Comparison of ENCODE assay signal across 11 cellular contexts in genomic region chr1:31934251-31934650, GRCh38. TPM values are rescaled to one million over a fixed set of nuclear protein-coding genes. Genes with fewer than 3 reads are reported as not detected.
DNase-seq lines count a peak whose midpoint lies in the region; ATAC-seq and TF ChIP-seq lines count a peak whose summit lies in the region.
"Had no signal": no experiment of that assay in that cellular context is flagged by ENCODE, and none has a peak within 500 bp of the region (broad histone marks: within the 10 kb centered on the region; RNA-seq: fewer than 3 reads in every experiment).

No MANE protein-coding gene starts in this region.

- peaks cover 66% of the 10 kb centered on the region for H3K4me1 ChIP-seq in RWPE2 (ENCODE audit: insufficient read depth, poor library complexity, severe bottlenecking)
- H3K4me1 ChIP-seq in esophagus muscularis mucosa, result peaks cover 81 to 87% (median 87%) of the 10 kb centered on the region in 4 donors
- H3K4me1 ChIP-seq in stomach, result peaks cover 71 to 88% (median 80%) of the 10 kb centered on the region in 4 donors

- CTCF ChIA-PET in activated CD4-positive, alpha-beta T cell treated with anti-CD3 and anti-CD28 coated beads for 36 hours (lab: Charles Lee), result interaction anchor here (1.1 to 3.9 kb wide), 8 partner anchors 11 to 28 kb away, joined by 3 to 41 read pairs (median 6); no protein-coding TSS in a partner anchor

- H3K27ac ChIP-seq in RWPE2 (ENCODE audit: poor library complexity, severe bottlenecking) (peak overlapping the region; percentile 95), esophagus muscularis mucosa (replicated peaks in 1 of 4) (peak overlapping the region; percentile 0 to 96 (median 71)), stomach (peak overlapping the region in 4 of 5 donors; percentile 93 to 99 (median 98)), caudate nucleus (ENCODE audit: low read depth, low read length) (no peak overlapping the region)
- H3K27ac ChIP-seq: lower lobe of right lung had no signal

- intact Hi-C loops in activated CD4-positive, alpha-beta T cell treated with anti-CD3 and anti-CD28 coated beads for 36 hours (cut with DNase I, micrococcal nuclease), result loop anchor here (5.0 to 10.0 kb wide), 4 partner anchors 78 to 1179 kb away; partner anchors contain the start of genes KHDRBS1 (in 1 of the 2), LAPTM5 (in 1 of the 2) and LCK (in 1 of the 2)
- intact Hi-C loops in esophagus muscularis mucosa (cut with DNase I), result loop anchor here (10.0 kb wide), 1 partner anchor 81 kb away; the partner anchor contains the start of gene KHDRBS1
- intact Hi-C loops in stomach (cut with DNase I; ENCODE audit: low total_unique reads), result no loop called here

- H3K9me3 ChIP-seq in RWPE2 (ENCODE audit: severe bottlenecking) (no peaks in the 10 kb centered on the region), esophagus muscularis mucosa (no peaks in the 10 kb centered on the region), stomach (no peaks in the 10 kb centered on the region)
- H3K9me3 ChIP-seq: lower lobe of right lung had no signal

- POLR2A ChIA-PET in activated CD4-positive, alpha-beta T cell treated with anti-CD3 and anti-CD28 coated beads for 36 hours (lab: Charles Lee), result interaction anchor here (0.5 to 2.5 kb wide), 5 partner anchors 9 to 22 kb away, joined by 3 to 13 read pairs (median 5); no protein-coding TSS in a partner anchor

- TF ChIP-seq POLR2A in esophagus muscularis mucosa (IDR thresholded peaks at IDR 0.05; ENCODE audit: low read depth), result no peak
- TF ChIP-seq POLR2A in stomach (IDR thresholded peaks at IDR 0.05), result no peak

- H3K27ac Mint-ChIP-seq in activated CD4-positive, alpha-beta T cell treated with anti-CD3 and anti-CD28 coated beads for 36 hours, result peak overlapping the region; percentile 99

- no peak for ATAC-seq in activated CD4-positive, alpha-beta T cell treated with anti-CD3 and anti-CD28 coated beads for 36 hours
- no peak for ATAC-seq in RWPE2 (ENCODE audit: low read depth)
- ATAC-seq: lower lobe of right lung had no signal

- peaks cover 77% of the 10 kb centered on the region for H3K4me1 Mint-ChIP-seq in activated CD4-positive, alpha-beta T cell treated with anti-CD3 and anti-CD28 coated beads for 36 hours

- H3K36me3 ChIP-seq in RWPE2 (ENCODE audit: low read depth) (peaks cover 25% of the 10 kb centered on the region), esophagus muscularis mucosa (no peaks in the 10 kb centered on the region), stomach (no peaks in the 10 kb centered on the region)
- H3K36me3 ChIP-seq: lower lobe of right lung had no signal

- 52% methylated on average over 2 of the region's 2 CpGs for WGBS in esophagus muscularis mucosa
- WGBS in stomach, 5 donors, result 33 to 45% (median 36%) methylated on average over 2 of the region's 2 CpGs

- H3K27me3 Mint-ChIP-seq in activated CD4-positive, alpha-beta T cell treated with anti-CD3 and anti-CD28 coated beads for 36 hours, result no peaks in the 10 kb centered on the region

- H3K9me3 Mint-ChIP-seq in activated CD4-positive, alpha-beta T cell treated with anti-CD3 and anti-CD28 coated beads for 36 hours (ENCODE audit: low read depth), result no peaks in the 10 kb centered on the region

- DNase-seq in activated CD4-positive, alpha-beta T cell treated with anti-CD3 and anti-CD28 coated beads for 36 hours, result no peak
- DNase-seq in activated CD4-positive, alpha-beta T cell treated with anti-CD3 and anti-CD28 coated beads for 48 hours, result no peak
- DNase-seq in RWPE2 (ENCODE audit: low spot score) (no peak), esophagus muscularis mucosa (ENCODE audit: extremely low spot score) (no peak), stomach (no peak), caudate nucleus (lab: John Stamatoyannopoulos, UW) (no peak), hypothalamus (lab: John Stamatoyannopoulos, UW) (no peak)
- no peak for DNase-seq in stimulated activated CD4-positive, alpha-beta T cell treated with anti-CD3 and anti-CD28 coated beads, Interleukin-12 subunit alpha, Interleukin-12 subunit beta, amount 100 ng/mL, for 4 hours
- DNase-seq: lower lobe of right lung, NCI-H1417 treated with DMSO at 0.1 percent for 48 hours, SHP77 had no signal

- no peak for TF ChIP-seq CTCF in RWPE2 (IDR thresholded peaks at IDR 0.05; ENCODE audit: poor library complexity, severe bottlenecking)
- no peak for TF ChIP-seq CTCF in esophagus muscularis mucosa (IDR thresholded peaks at IDR 0.05)
- TF ChIP-seq CTCF in stomach (IDR thresholded peaks at IDR 0.05), result no peak

- peaks cover 48% of the 10 kb centered on the region for H3K36me3 Mint-ChIP-seq in activated CD4-positive, alpha-beta T cell treated with anti-CD3 and anti-CD28 coated beads for 36 hours (ENCODE audit: low read depth)

- H3K4me3 Mint-ChIP-seq in activated CD4-positive, alpha-beta T cell treated with anti-CD3 and anti-CD28 coated beads for 36 hours, result peak overlapping the region; percentile 91

- H3K27me3 ChIP-seq in RWPE2 (ENCODE audit: insufficient read depth, poor library complexity, severe bottlenecking) (no peaks in the 10 kb centered on the region), esophagus muscularis mucosa (no peaks in the 10 kb centered on the region), stomach (no peaks in the 10 kb centered on the region)

- no peak overlapping the region for H3K4me3 ChIP-seq in RWPE2 (ENCODE audit: severe bottlenecking)
- H3K4me3 ChIP-seq in esophagus muscularis mucosa, result peak overlapping the region in 2 of 4 donors; percentile 2 to 88
- H3K4me3 ChIP-seq in stomach, result peak overlapping the region in 1 of 4 donors; percentile 21

- no peak for TF ChIP-seq EP300 in esophagus muscularis mucosa (IDR thresholded peaks at IDR 0.05)
- no peak for TF ChIP-seq EP300 in stomach (IDR thresholded peaks at IDR 0.05)

RNA-seq across cellular contexts. Expression of gene PTP4A2, which starts 3.9 kb away (rescaled TPM):
- 100 to 1,000 TPM; 279 to 314 TPM for total RNA-seq in activated CD4-positive, alpha-beta T cell treated with anti-CD3 and anti-CD28 coated beads for 36 hours
- total RNA-seq in esophagus muscularis mucosa, result 100 to 1,000 TPM; 160 to 241 (median 173) TPM
- total RNA-seq in stomach, result 100 to 1,000 TPM in 3 of 5 donors, 10 to 100 TPM in 2; 81.7 to 330 (median 218) TPM
- 100 to 1,000 TPM in 2 of 3 donors, 10 to 100 TPM in 1; 78.6 to 182 (median 153) TPM for polyA plus RNA-seq in stomach
